ENCODE assay signal across 1 cellular context in the genomic region with DNA sequence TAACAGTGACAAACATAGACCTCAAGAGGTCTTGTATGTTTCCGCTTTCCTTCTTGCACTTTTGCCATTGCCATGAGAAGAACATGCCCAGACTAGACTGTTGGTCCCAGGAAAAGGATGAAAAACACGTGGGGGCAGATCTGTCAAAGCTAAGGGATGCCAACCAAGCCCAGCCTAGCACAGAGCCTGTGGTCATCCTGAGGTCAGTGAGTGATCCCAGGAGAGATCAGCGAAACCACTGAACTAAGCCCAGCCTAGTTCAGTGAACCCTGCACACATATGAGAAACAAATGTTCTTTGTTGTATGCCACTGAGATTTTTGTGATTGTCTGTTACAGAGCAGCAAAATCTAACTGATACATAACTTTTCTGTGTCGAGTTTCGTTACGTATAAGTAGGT.
TF ChIP-seq lines count a peak whose summit lies in the region.

No MANE protein-coding gene starts in this region.

TF ChIP-seq in GM23338, 12 proteins besides CTCF, POLR2A, EP300 and RAD21:
- no peak for TF ChIP-seq JUNB (IDR thresholded peaks at IDR 0.05; ENCODE audit: unreplicated experiment)
- TF ChIP-seq CREB1 (CRISPR knock-in tag; IDR thresholded peaks at IDR 0.05; ENCODE audit: low read depth), result no peak
- TF ChIP-seq NANOG (IDR thresholded peaks at IDR 0.05; ENCODE audit: borderline replicate concordance), result no peak
- TF ChIP-seq STAT1 (IDR thresholded peaks at IDR 0.05; ENCODE audit: unreplicated experiment), result no peak
- TF ChIP-seq, protein P1, sequence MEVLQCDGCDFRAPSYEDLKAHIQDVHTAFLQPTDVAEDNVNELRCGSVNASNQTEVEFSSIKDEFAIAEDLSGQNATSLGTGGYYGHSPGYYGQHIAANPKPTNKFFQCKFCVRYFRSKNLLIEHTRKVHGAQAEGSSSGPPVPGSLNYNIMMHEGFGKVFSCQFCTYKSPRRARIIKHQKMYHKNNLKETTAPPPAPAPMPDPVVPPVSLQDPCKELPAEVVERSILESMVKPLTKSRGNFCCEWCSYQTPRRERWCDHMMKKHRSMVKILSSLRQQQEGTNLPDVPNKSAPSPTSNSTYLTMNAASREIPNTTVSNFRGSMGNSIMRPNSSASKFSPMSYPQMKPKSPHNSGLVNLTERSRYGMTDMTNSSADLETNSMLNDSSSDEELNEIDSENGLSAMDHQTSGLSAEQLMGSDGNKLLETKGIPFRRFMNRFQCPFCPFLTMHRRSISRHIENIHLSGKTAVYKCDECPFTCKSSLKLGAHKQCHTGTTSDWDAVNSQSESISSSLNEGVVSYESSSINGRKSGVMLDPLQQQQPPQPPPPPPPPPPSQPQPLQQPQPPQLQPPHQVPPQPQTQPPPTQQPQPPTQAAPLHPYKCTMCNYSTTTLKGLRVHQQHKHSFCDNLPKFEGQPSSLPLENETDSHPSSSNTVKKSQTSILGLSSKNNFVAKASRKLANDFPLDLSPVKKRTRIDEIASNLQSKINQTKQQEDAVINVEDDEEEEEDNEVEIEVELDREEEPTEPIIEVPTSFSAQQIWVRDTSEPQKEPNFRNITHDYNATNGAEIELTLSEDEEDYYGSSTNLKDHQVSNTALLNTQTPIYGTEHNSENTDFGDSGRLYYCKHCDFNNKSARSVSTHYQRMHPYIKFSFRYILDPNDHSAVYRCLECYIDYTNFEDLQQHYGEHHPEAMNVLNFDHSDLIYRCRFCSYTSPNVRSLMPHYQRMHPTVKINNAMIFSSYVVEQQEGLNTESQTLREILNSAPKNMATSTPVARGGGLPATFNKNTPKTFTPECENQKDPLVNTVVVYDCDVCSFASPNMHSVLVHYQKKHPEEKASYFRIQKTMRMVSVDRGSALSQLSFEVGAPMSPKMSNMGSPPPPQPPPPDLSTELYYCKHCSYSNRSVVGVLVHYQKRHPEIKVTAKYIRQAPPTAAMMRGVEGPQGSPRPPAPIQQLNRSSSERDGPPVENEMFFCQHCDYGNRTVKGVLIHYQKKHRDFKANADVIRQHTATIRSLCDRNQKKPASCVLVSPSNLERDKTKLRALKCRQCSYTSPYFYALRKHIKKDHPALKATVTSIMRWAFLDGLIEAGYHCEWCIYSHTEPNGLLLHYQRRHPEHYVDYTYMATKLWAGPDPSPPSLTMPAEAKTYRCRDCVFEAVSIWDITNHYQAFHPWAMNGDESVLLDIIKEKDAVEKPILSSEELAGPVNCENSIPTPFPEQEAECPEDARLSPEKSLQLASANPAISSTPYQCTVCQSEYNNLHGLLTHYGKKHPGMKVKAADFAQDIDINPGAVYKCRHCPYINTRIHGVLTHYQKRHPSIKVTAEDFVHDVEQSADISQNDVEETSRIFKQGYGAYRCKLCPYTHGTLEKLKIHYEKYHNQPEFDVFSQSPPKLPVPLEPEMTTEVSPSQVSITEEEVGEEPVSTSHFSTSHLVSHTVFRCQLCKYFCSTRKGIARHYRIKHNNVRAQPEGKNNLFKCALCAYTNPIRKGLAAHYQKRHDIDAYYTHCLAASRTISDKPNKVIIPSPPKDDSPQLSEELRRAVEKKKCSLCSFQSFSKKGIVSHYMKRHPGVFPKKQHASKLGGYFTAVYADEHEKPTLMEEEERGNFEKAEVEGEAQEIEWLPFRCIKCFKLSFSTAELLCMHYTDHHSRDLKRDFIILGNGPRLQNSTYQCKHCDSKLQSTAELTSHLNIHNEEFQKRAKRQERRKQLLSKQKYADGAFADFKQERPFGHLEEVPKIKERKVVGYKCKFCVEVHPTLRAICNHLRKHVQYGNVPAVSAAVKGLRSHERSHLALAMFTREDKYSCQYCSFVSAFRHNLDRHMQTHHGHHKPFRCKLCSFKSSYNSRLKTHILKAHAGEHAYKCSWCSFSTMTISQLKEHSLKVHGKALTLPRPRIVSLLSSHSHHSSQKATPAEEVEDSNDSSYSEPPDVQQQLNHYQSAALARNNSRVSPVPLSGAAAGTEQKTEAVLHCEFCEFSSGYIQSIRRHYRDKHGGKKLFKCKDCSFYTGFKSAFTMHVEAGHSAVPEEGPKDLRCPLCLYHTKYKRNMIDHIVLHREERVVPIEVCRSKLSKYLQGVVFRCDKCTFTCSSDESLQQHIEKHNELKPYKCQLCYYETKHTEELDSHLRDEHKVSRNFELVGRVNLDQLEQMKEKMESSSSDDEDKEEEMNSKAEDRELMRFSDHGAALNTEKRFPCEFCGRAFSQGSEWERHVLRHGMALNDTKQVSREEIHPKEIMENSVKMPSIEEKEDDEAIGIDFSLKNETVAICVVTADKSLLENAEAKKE (CRISPR knock-in tag; IDR thresholded peaks at IDR 0.05), result no peak
- no peak for TF ChIP-seq ZNF331 (CRISPR knock-in tag; IDR thresholded peaks at IDR 0.05; ENCODE audit: low read depth)
- TF ChIP-seq, protein P2, sequence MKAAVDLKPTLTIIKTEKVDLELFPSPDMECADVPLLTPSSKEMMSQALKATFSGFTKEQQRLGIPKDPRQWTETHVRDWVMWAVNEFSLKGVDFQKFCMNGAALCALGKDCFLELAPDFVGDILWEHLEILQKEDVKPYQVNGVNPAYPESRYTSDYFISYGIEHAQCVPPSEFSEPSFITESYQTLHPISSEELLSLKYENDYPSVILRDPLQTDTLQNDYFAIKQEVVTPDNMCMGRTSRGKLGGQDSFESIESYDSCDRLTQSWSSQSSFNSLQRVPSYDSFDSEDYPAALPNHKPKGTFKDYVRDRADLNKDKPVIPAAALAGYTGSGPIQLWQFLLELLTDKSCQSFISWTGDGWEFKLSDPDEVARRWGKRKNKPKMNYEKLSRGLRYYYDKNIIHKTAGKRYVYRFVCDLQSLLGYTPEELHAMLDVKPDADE (IDR thresholded peaks at IDR 0.05), result no peak
- TF ChIP-seq EZH2 (IDR thresholded peaks at IDR 0.05; ENCODE audit: low read depth, unreplicated experiment), result no peak
- TF ChIP-seq ZNF114 (CRISPR knock-in tag; IDR thresholded peaks at IDR 0.05), result no peak
- no peak for TF ChIP-seq EZH2phosphoT487 (IDR thresholded peaks at IDR 0.05; ENCODE audit: unreplicated experiment)
- TF ChIP-seq POLR2AphosphoS5 (IDR thresholded peaks at IDR 0.05; ENCODE audit: low read depth), result no peak
- TF ChIP-seq, protein P3, sequence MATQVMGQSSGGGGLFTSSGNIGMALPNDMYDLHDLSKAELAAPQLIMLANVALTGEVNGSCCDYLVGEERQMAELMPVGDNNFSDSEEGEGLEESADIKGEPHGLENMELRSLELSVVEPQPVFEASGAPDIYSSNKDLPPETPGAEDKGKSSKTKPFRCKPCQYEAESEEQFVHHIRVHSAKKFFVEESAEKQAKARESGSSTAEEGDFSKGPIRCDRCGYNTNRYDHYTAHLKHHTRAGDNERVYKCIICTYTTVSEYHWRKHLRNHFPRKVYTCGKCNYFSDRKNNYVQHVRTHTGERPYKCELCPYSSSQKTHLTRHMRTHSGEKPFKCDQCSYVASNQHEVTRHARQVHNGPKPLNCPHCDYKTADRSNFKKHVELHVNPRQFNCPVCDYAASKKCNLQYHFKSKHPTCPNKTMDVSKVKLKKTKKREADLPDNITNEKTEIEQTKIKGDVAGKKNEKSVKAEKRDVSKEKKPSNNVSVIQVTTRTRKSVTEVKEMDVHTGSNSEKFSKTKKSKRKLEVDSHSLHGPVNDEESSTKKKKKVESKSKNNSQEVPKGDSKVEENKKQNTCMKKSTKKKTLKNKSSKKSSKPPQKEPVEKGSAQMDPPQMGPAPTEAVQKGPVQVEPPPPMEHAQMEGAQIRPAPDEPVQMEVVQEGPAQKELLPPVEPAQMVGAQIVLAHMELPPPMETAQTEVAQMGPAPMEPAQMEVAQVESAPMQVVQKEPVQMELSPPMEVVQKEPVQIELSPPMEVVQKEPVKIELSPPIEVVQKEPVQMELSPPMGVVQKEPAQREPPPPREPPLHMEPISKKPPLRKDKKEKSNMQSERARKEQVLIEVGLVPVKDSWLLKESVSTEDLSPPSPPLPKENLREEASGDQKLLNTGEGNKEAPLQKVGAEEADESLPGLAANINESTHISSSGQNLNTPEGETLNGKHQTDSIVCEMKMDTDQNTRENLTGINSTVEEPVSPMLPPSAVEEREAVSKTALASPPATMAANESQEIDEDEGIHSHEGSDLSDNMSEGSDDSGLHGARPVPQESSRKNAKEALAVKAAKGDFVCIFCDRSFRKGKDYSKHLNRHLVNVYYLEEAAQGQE (IDR thresholded peaks at IDR 0.05; ENCODE audit: unreplicated experiment), result no peak
